In genomic region chr18:22034276-22034675, GRCh38 we compare ENCODE assay signal across 16 cellular contexts.
"Had no signal": no experiment of that assay in that cellular context is flagged by ENCODE, and none has a peak within 500 bp of the region (broad histone marks: within the 10 kb centered on the region; RNA-seq: fewer than 3 reads in every experiment).

No MANE protein-coding gene starts in this region.

- H3K9me3 ChIP-seq: ascending aorta, breast epithelium, left ventricle myocardium inferior, mucosa of descending colon, sigmoid colon, thoracic aorta, vagina had no signal

- H3K4me1 ChIP-seq: ascending aorta, breast epithelium, left ventricle myocardium inferior, sigmoid colon, vagina had no signal

- H3K4me3 ChIP-seq: ascending aorta, breast epithelium, left ventricle myocardium inferior, mucosa of descending colon, sigmoid colon, thoracic aorta, vagina had no signal

- H3K36me3 ChIP-seq: ascending aorta, breast epithelium, left ventricle myocardium inferior, sigmoid colon, thoracic aorta, vagina had no signal

- H3K27me3 ChIP-seq: ascending aorta, breast epithelium, sigmoid colon, vagina had no signal

- DNase-seq: activated T-cell treated with anti-CD3 and anti-CD28 coated beads, Interleukin-2, amount 50 U/mL, for 1 hour; effector memory CD4-positive, alpha-beta T cell; foreskin fibroblast; left ventricle myocardium inferior; mucosa of descending colon; nephron progenitor cell; nucleus accumbens; sigmoid colon; stimulated activated CD4-positive, alpha-beta T cell treated with anti-CD3 and anti-CD28 coated beads, Interleukin-2, amount 100 ng/mL, for 48 hours; stimulated activated CD8-positive, alpha-beta memory T cell treated with anti-CD3 and anti-CD28 coated beads, Interleukin-4, amount 100 ng/mL, for 48 hours; stimulated activated naive B cell treated with anti-CD40 and anti-IgM and Interleukin-4, amounts not matched to agents 10 μg/mL and 1 μg/mL and 100 μg/mL, for 72 hours; T1000 had no signal

- H3K27ac ChIP-seq: ascending aorta, breast epithelium, left ventricle myocardium inferior, sigmoid colon, thoracic aorta, vagina had no signal
